In the genomic region with DNA sequence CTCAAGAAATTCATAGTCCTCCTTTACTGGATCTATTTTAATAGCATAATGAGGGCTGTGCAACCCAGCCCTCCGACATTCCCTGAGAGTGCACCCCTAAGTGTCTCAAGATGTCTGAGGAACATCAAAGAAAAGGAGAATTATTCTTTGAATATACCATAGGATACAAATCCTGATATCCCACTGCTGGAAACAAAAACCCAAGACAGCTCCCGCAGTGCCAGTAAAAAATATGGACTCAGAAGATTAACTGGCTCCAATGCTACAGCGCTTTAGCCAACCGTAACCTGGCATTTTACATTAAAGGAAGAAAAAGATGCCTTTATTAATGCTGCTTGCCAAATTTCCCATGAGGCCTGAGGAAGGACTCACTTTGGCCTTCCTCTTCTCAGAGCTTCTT, we compare ENCODE assay signal across 19 cellular contexts.
A peak's percentile ranks its signal among the peaks of the same experiment; 100 is the strongest.
DNase-seq lines count a peak whose midpoint lies in the region; ATAC-seq and TF ChIP-seq lines count a peak whose summit lies in the region.
"Had no signal": no experiment of that assay in that cellular context is flagged by ENCODE, and none has a peak within 500 bp of the region (broad histone marks: within the 10 kb centered on the region; RNA-seq: fewer than 3 reads in every experiment).

No MANE protein-coding gene starts in this region.

- H3K9ac ChIP-seq in muscle layer of colon (ENCODE audit: low read length): no peak overlapping the region

- in situ Hi-C loops in astrocyte of the spinal cord (cut with HindIII; ENCODE audit: low sequenced_read_pairs): no loop called here
- in situ Hi-C loops in gastrocnemius medialis (cut with MboI; ENCODE audit: low sequenced_read_pairs in 4 of 4): no loop called here

- no peaks in the 10 kb centered on the region for H3K9me3 Mint-ChIP-seq in endothelial cell (ENCODE audit: unreplicated experiment)

- H3K27me3 ChIP-seq in muscle layer of colon (ENCODE audit: control insufficient read depth in 1 of 2, insufficient read depth in 2 of 2, low read length in 2 of 2) (no peaks in the 10 kb centered on the region), gastrocnemius medialis (no peaks in the 10 kb centered on the region), breast epithelium (no peaks in the 10 kb centered on the region)
- H3K27me3 ChIP-seq: MG63 had no signal

- H3K4me1 ChIP-seq in muscle layer of colon (ENCODE audit: insufficient read depth, low read length): peaks cover 33% of the 10 kb centered on the region
- peaks cover 32 to 40% of the 10 kb centered on the region in 2 donors for H3K4me1 ChIP-seq in gastrocnemius medialis
- H3K4me1 ChIP-seq in breast epithelium: no peaks in the 10 kb centered on the region
- H3K4me1 ChIP-seq: Caco-2 had no signal

- TF ChIP-seq CTCF in astrocyte of the spinal cord (IDR thresholded peaks at IDR 0.05; ENCODE audit: low read depth, low read length): no peak
- no peak for TF ChIP-seq CTCF in gastrocnemius medialis (IDR thresholded peaks at IDR 0.05 in 4 of 5, conservative IDR thresholded peaks at IDR 0.05 in 1 of 5)
- no peak for TF ChIP-seq CTCF in endothelial cell (IDR thresholded peaks at IDR 0.05; ENCODE audit: unreplicated experiment)
- no peak for TF ChIP-seq CTCF in breast epithelium (IDR thresholded peaks at IDR 0.05)

- intact Hi-C loops in gastrocnemius medialis (cut with DNase I; ENCODE audit: low total_unique reads): no loop called here
- intact Hi-C loops in breast epithelium (cut with DNase I; ENCODE audit: low total_unique reads): no loop called here

- H3K9me3 ChIP-seq in muscle layer of colon (ENCODE audit: low read length) (no peaks in the 10 kb centered on the region), gastrocnemius medialis (no peaks in the 10 kb centered on the region), breast epithelium (no peaks in the 10 kb centered on the region)
- H3K9me3 ChIP-seq: Caco-2, MG63 had no signal

- H3K36me3 Mint-ChIP-seq in endothelial cell (ENCODE audit: low read depth, unreplicated experiment): no peaks in the 10 kb centered on the region
- H3K36me3 Mint-ChIP-seq: CD4-positive, CD25-positive, alpha-beta regulatory T cell had no signal

- no peak for ATAC-seq in gastrocnemius medialis
- ATAC-seq in HG03521 (IDR thresholded peaks at IDR 0.05; ENCODE audit: unreplicated experiment): no peak
- ATAC-seq: Panc1, Right ventricle myocardium inferior had no signal

- H3K4me3 Mint-ChIP-seq in endothelial cell (ENCODE audit: unreplicated experiment): no peak overlapping the region
- H3K4me3 Mint-ChIP-seq: B cell; CD4-positive, CD25-positive, alpha-beta regulatory T cell had no signal

- H3K27me3 Mint-ChIP-seq in endothelial cell (ENCODE audit: unreplicated experiment): peaks cover 11% of the 10 kb centered on the region

- no peak for TF ChIP-seq POLR2A in gastrocnemius medialis (IDR thresholded peaks at IDR 0.05)
- TF ChIP-seq POLR2A in breast epithelium (IDR thresholded peaks at IDR 0.05): no peak

- H3K36me3 ChIP-seq in muscle layer of colon (ENCODE audit: insufficient read depth, low read length) (no peaks in the 10 kb centered on the region), gastrocnemius medialis (no peaks in the 10 kb centered on the region), breast epithelium (no peaks in the 10 kb centered on the region)
- H3K36me3 ChIP-seq: MG63 had no signal

- H3K27ac ChIP-seq in muscle layer of colon (ENCODE audit: low read depth, low read length) (peak overlapping the region; percentile 16), gastrocnemius medialis (peak overlapping the region in 3 of 4 donors; percentile 19 to 64 (median 50)), breast epithelium (no peak overlapping the region)

- DNase-seq in astrocyte of the spinal cord (ENCODE audit: low read depth, low spot score) (peak; percentile 27), gastrocnemius medialis (no peak), endothelial cell (ENCODE audit: low spot score) (no peak), breast epithelium (ENCODE audit: low spot score in 2 of 2) (no peak)
- DNase-seq in activated naive CD4-positive, alpha-beta T cell (lab: John Stamatoyannopoulos, UW): no peak
- DNase-seq: Caco-2; CD4-positive, CD25-positive, alpha-beta regulatory T cell; DMS53; Karpas-422; NCI-H1105; NCI-H1694; NCI-H2227 treated with DMSO at 0.1 percent for 48 hours; NCI-H524 treated with DMSO at 0.1 percent for 48 hours had no signal

- H3K27ac Mint-ChIP-seq in endothelial cell (ENCODE audit: unreplicated experiment): no peak overlapping the region
- H3K27ac Mint-ChIP-seq: B cell; CD4-positive, CD25-positive, alpha-beta regulatory T cell had no signal

- H3K4me3 ChIP-seq in astrocyte of the spinal cord (ENCODE audit: low read depth, low read length): no peak overlapping the region
- H3K4me3 ChIP-seq in muscle layer of colon (ENCODE audit: low read depth in 1 of 2, low read length in 2 of 2): no peak overlapping the region
- H3K4me3 ChIP-seq in gastrocnemius medialis: no peak overlapping the region
- no peak overlapping the region for H3K4me3 ChIP-seq in breast epithelium
- H3K4me3 ChIP-seq: MG63 had no signal

- peaks cover 2% of the 10 kb centered on the region for H3K4me1 Mint-ChIP-seq in endothelial cell (ENCODE audit: unreplicated experiment)
- H3K4me1 Mint-ChIP-seq: B cell; CD4-positive, CD25-positive, alpha-beta regulatory T cell had no signal

Comparison
In these comparisons a context has a peak if more than half of its experiments do, and no peak if none do; other contexts are left out.
1. H3K27ac ChIP-seq: peak in muscle layer of colon (single experiment) and gastrocnemius medialis (3 of 4); none in breast epithelium (0 of 2).